Comparison of ENCODE assay signal across 10 cellular contexts in the genomic region with DNA sequence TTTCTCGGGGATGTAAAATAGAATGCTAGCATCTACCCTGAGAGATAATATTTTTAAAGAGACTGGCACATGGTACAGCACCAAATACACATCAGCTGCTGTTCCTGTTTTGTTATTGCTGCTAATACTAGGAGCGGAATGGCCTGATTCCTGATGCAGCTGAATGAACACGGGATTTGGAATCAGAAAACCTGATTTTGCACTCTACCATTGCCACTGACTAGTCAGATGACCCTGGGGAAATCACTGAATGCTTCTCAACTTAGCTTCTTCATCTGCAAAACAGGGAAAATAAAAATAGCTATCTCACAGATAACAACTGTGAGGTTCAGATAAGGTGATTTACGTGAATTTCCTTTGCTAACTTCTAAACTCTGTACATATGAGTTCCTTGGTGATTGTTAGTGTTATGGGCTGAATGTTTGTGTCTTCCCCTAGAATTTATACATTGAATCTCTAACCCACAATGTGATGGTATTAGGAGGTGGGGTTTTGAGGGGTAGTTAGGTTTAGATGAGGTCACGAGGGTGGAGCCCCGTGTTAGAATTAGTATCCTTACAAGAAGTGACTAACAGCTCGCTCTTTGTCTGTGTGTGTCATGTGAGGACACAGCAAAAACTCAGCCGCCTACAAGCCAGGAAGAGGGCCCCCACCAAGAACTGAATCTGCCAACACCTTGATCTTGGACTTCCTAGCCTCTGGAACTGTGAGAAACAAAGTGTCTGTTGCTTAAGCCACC. TPM values are rescaled to one million over a fixed set of nuclear protein-coding genes. Genes with fewer than 3 reads are reported as not detected.
DNase-seq lines count a peak whose midpoint lies in the region; ATAC-seq and TF ChIP-seq lines count a peak whose summit lies in the region.
"Had no signal": no experiment of that assay in that cellular context is flagged by ENCODE, and none has a peak within 500 bp of the region (broad histone marks: within the 10 kb centered on the region; RNA-seq: fewer than 3 reads in every experiment).

No MANE protein-coding gene starts in this region.

- H3K9me3 ChIP-seq in T-helper 17 cell (ENCODE audit: control insufficient read depth, low read length, poor library complexity, severe bottlenecking): no peaks in the 10 kb centered on the region
- no peaks in the 10 kb centered on the region for H3K9me3 ChIP-seq in left ventricle myocardium inferior (replicated peaks)

- TF ChIP-seq CTCF in left ventricle myocardium inferior (IDR thresholded peaks at IDR 0.05; ENCODE audit: borderline replicate concordance): no peak

- no peaks in the 10 kb centered on the region for H3K27me3 Mint-ChIP-seq in T-helper 17 cell
- no peaks in the 10 kb centered on the region for H3K27me3 Mint-ChIP-seq in activated T-helper 17 cell treated with anti-CD3 and anti-CD28 coated beads, Interleukin-2, amount 50 U/mL, for 72 hours

- ATAC-seq in T-helper 17 cell (peak; percentile 71), HG02763 (IDR thresholded peaks at IDR 0.05; ENCODE audit: unreplicated experiment) (no peak)
- ATAC-seq in activated T-helper 17 cell treated with anti-CD3 and anti-CD28 coated beads, Interleukin-2, amount 50 U/mL, for 72 hours (replicated peaks): peak; percentile 47

- intact Hi-C loops in left ventricle myocardium inferior (cut with micrococcal nuclease): no loop called here

- DNase-seq in T-helper 17 cell (peak; percentile 24 to 67 (median 48)), left ventricle myocardium inferior (peak; percentile 29), T1000 (lab: John Stamatoyannopoulos, UW) (no peak), NCI-H1092 (lab: John Stamatoyannopoulos, UW) (no peak), hepatic stellate cell (ENCODE audit: low spot score) (no peak)
- DNase-seq in stimulated activated CD8-positive, alpha-beta memory T cell treated with anti-CD3 and anti-CD28 coated beads, Interleukin-7, amount 100 ng/mL, for 24 hours (ENCODE audit: low read depth): peak; percentile 44
- DNase-seq: KBM-7, occipital lobe had no signal

- H3K27ac Mint-ChIP-seq in T-helper 17 cell: peak overlapping the region; percentile 100
- peak overlapping the region; percentile 98 for H3K27ac Mint-ChIP-seq in activated T-helper 17 cell treated with anti-CD3 and anti-CD28 coated beads, Interleukin-2, amount 50 U/mL, for 72 hours

- no peaks in the 10 kb centered on the region for H3K36me3 ChIP-seq in left ventricle myocardium inferior

- peaks cover 84% of the 10 kb centered on the region for H3K4me1 ChIP-seq in left ventricle myocardium inferior

- H3K36me3 Mint-ChIP-seq in T-helper 17 cell (ENCODE audit: low read depth): no peaks in the 10 kb centered on the region
- H3K36me3 Mint-ChIP-seq in activated T-helper 17 cell treated with anti-CD3 and anti-CD28 coated beads, Interleukin-2, amount 50 U/mL, for 72 hours (ENCODE audit: low read depth): peaks cover 40% of the 10 kb centered on the region

- peak overlapping the region; percentile 84 for H3K27ac ChIP-seq in left ventricle myocardium inferior (replicated peaks)

- H3K27me3 ChIP-seq in left ventricle myocardium inferior (ENCODE audit: low read depth): no peaks in the 10 kb centered on the region

- H3K4me3 ChIP-seq in left ventricle myocardium inferior: no peak overlapping the region

- peak overlapping the region; percentile 92 for H3K4me3 Mint-ChIP-seq in T-helper 17 cell
- peak overlapping the region; percentile 77 for H3K4me3 Mint-ChIP-seq in activated T-helper 17 cell treated with anti-CD3 and anti-CD28 coated beads, Interleukin-2, amount 50 U/mL, for 72 hours

- H3K9me3 Mint-ChIP-seq in activated T-helper 17 cell treated with anti-CD3 and anti-CD28 coated beads, Interleukin-2, amount 50 U/mL, for 72 hours: no peaks in the 10 kb centered on the region

- H3K4me1 Mint-ChIP-seq in T-helper 17 cell: peaks cover 79% of the 10 kb centered on the region
- H3K4me1 Mint-ChIP-seq in activated T-helper 17 cell treated with anti-CD3 and anti-CD28 coated beads, Interleukin-2, amount 50 U/mL, for 72 hours: peaks cover 72% of the 10 kb centered on the region

RNA-seq across cellular contexts. Expression of gene LRRC8C, which starts 24.9 kb away (rescaled TPM):
- total RNA-seq in T-helper 17 cell (10 to 100 TPM; 46.0 to 52.4 TPM), left ventricle myocardium inferior (6.2 TPM)
- 10 to 100 TPM; 27.7 to 50.4 TPM for total RNA-seq in activated T-helper 17 cell treated with anti-CD3 and anti-CD28 coated beads, Interleukin-2, amount 50 U/mL, for 72 hours

Comparison
In these comparisons a context has a peak if more than half of its experiments do, and no peak if none do; other contexts are left out.
1. DNase-seq: peak in T-helper 17 cell (3 of 3), left ventricle myocardium inferior (single experiment) and stimulated activated CD8-positive, alpha-beta memory T cell treated with anti-CD3 and anti-CD28 coated beads, Interleukin-7, amount 100 ng/mL, for 24 hours (single experiment); none in T1000 (single experiment), NCI-H1092 (single experiment) and hepatic stellate cell (single experiment).